Comparison of ENCODE assay signal across 16 cellular contexts in the genomic region with DNA sequence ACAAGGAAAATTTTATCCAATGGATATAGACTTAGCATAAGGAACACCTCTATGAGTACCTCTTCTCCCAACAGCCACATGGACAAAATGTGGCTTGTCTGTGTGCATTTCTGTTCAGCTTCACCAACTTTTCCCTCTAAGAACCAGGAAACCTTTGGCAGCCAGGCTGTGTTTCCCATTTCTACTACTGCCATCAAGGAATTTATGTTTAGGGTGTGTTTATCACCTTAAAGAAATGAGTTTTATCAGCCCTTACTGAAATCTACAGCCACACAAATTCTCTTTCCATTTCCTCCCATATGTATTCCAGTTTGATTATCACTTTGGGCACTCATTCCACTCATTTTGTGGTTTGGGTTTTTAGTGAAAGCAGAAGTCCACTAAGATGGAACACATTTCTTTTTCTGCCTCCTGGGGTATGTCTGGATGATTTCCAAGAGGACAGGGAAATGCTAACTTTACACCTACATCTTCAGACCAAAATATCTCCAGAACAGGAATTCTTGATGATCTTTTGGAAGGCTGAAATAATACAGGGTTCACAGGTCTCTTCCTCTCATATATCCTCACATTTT.
"Had no signal": no experiment of that assay in that cellular context is flagged by ENCODE, and none has a peak within 500 bp of the region (broad histone marks: within the 10 kb centered on the region; RNA-seq: fewer than 3 reads in every experiment).

No MANE protein-coding gene starts in this region.

- H3K27ac ChIP-seq: epithelial cell of prostate, esophagus muscularis mucosa, gastroesophageal sphincter, left ventricle myocardium inferior, lower lobe of right lung, sigmoid colon, skin epidermis had no signal

- H3K4me3 ChIP-seq: esophagus muscularis mucosa, gastroesophageal sphincter, left ventricle myocardium inferior, lower lobe of right lung, sigmoid colon, skin epidermis had no signal

- H3K36me3 ChIP-seq: esophagus muscularis mucosa, gastroesophageal sphincter, left ventricle myocardium inferior, lower lobe of right lung, sigmoid colon had no signal

- H3K27me3 ChIP-seq: esophagus muscularis mucosa, gastroesophageal sphincter, sigmoid colon had no signal

- H3K9me3 ChIP-seq: esophagus muscularis mucosa, gastroesophageal sphincter, left ventricle myocardium inferior, lower lobe of right lung, sigmoid colon had no signal

- H3K4me1 ChIP-seq: esophagus muscularis mucosa, gastroesophageal sphincter, left ventricle myocardium inferior, lower lobe of right lung, sigmoid colon had no signal

- ATAC-seq: gastroesophageal sphincter, lower lobe of right lung had no signal

- DNase-seq: cerebellar nuclear complex; cortex of kidney; effector memory CD4-positive, alpha-beta T cell; glutamatergic neuron; islet precursor cell; left ventricle myocardium inferior; lower lobe of right lung; naive B cell; sigmoid colon; stimulated activated naive CD4-positive, alpha-beta T cell had no signal

- FAIRE-seq: endometrium, urothelium cell line had no signal
